In the genomic region with DNA sequence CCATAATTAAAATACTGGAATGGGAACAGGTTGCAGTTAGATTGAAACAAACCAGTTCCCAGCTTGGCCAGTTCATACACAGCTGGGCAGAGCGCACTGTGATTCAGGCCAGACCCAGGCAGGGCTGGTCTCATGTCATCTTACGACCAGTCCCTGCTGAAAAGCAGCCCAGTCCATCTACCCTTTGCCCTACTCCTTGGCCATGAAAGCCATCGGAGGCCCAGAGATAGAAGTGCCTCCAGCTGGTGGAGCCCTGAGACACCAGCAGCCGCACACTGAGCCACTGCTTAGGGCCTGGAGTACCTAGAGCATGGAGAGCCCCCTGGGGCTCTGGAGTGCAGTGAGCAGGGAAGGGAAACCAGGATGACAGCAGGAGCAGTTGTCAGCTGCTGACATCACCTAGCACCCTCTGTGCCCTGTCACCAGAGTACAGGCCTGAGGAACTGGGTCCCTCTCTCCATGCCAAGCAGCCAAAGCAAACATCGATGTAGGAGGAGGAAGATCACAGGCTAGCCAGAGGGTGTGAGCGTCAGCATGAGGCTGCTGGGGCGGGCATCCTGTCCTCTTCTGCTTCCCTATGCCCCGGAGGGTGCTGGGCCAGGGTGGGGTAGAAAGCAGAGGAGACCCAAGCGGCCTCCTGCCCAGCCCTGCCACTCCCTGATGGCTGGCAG, we compare ENCODE assay signal across 1 cellular context.
TF ChIP-seq lines count a peak whose summit lies in the region.

No MANE protein-coding gene starts in this region.

TF ChIP-seq in liver, 16 proteins besides CTCF, POLR2A, EP300 and RAD21 (continued from another document):
- TF ChIP-seq, protein P1, sequence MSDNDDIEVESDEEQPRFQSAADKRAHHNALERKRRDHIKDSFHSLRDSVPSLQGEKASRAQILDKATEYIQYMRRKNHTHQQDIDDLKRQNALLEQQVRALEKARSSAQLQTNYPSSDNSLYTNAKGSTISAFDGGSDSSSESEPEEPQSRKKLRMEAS (IDR thresholded peaks at IDR 0.05): peak; percentile 53
- peak in 1 of 2 donors; percentile 51 for TF ChIP-seq GABPA (IDR thresholded peaks at IDR 0.05 in 1 of 2, conservative IDR thresholded peaks at IDR 0.05 in 1 of 2)
- TF ChIP-seq NR2F2 (IDR thresholded peaks at IDR 0.05): no peak
- TF ChIP-seq, protein P2, sequence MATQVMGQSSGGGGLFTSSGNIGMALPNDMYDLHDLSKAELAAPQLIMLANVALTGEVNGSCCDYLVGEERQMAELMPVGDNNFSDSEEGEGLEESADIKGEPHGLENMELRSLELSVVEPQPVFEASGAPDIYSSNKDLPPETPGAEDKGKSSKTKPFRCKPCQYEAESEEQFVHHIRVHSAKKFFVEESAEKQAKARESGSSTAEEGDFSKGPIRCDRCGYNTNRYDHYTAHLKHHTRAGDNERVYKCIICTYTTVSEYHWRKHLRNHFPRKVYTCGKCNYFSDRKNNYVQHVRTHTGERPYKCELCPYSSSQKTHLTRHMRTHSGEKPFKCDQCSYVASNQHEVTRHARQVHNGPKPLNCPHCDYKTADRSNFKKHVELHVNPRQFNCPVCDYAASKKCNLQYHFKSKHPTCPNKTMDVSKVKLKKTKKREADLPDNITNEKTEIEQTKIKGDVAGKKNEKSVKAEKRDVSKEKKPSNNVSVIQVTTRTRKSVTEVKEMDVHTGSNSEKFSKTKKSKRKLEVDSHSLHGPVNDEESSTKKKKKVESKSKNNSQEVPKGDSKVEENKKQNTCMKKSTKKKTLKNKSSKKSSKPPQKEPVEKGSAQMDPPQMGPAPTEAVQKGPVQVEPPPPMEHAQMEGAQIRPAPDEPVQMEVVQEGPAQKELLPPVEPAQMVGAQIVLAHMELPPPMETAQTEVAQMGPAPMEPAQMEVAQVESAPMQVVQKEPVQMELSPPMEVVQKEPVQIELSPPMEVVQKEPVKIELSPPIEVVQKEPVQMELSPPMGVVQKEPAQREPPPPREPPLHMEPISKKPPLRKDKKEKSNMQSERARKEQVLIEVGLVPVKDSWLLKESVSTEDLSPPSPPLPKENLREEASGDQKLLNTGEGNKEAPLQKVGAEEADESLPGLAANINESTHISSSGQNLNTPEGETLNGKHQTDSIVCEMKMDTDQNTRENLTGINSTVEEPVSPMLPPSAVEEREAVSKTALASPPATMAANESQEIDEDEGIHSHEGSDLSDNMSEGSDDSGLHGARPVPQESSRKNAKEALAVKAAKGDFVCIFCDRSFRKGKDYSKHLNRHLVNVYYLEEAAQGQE (IDR thresholded peaks at IDR 0.05): no peak
- peak; percentile 39 to 80 for TF ChIP-seq HNF4A (conservative IDR thresholded peaks at IDR 0.05)
- TF ChIP-seq FOXA2 (IDR thresholded peaks at IDR 0.05): no peak
- peak; percentile 32 for TF ChIP-seq FOXA1 (IDR thresholded peaks at IDR 0.05)
- peak in 1 of 2 donors; percentile 47 for TF ChIP-seq JUND (IDR thresholded peaks at IDR 0.05)
- TF ChIP-seq EGR1 (IDR thresholded peaks at IDR 0.05; ENCODE audit: low read depth in 2 of 2): no peak
TF ChIP-seq in liver: peak in this region for 8.
